Comparison of ENCODE assay signal across 28 cellular contexts in genomic region chr11:115552773-115553438, GRCh38.
"Had no signal": no experiment of that assay in that cellular context is flagged by ENCODE, and none has a peak within 500 bp of the region (broad histone marks: within the 10 kb centered on the region; RNA-seq: fewer than 3 reads in every experiment).

No MANE protein-coding gene starts in this region.

- H2AFZ ChIP-seq: hepatocyte had no signal

- ATAC-seq: activated CD4-positive, CD25-positive, alpha-beta regulatory T cell treated with anti-CD3 and anti-CD28 coated beads, Interleukin-2, amount 50 U/mL, for 24 hours; activated naive CD4-positive, alpha-beta T cell treated with anti-CD3 and anti-CD28 coated beads, Interleukin-2, amount 50 U/mL, for 72 hours; activated T-cell treated with anti-CD3 and anti-CD28 coated beads, Interleukin-2, amount 50 U/mL, for 72 hours; foreskin keratinocyte; gastrocnemius medialis; heart right ventricle had no signal

- H3K79me2 ChIP-seq: hepatocyte had no signal

- H3K36me3 ChIP-seq: ascending aorta, breast epithelium, cardiac muscle cell, colonic mucosa, esophagus muscularis mucosa, gastrocnemius medialis, heart right ventricle, WERI-Rb-1 had no signal

- DNase-seq: activated B cell treated with CpG ODN at 0.5 μM for 24 hours; activated CD4-positive, alpha-beta memory T cell treated with anti-CD3 and anti-CD28 coated beads, Interleukin-2, amount 10 ng/mL, durations not matched to agents 7 days and 5 days; activated CD4-positive, alpha-beta T cell treated with anti-CD3 and anti-CD28 coated beads, Interleukin-2, amount 10 ng/mL, durations not matched to agents 24 days and 14 days; activated CD8-positive, alpha-beta memory T cell treated with anti-CD3 and anti-CD28 coated beads, Interleukin-2, amount 50 U/mL, for 48 hours; activated gamma-delta T cell; activated naive CD4-positive, alpha-beta T cell; activated naive CD4-positive, alpha-beta T cell treated with anti-CD3 and anti-CD28 coated beads, Interleukin-2, amount 10 ng/mL, durations not matched to agents 7 days and 5 days; activated naive CD8-positive, alpha-beta T cell treated with anti-CD3 and anti-CD28 coated beads, Interleukin-2, amount 10 ng/mL, durations not matched to agents 7 days and 5 days; activated T-cell treated with anti-CD3 and anti-CD28 coated beads for 4 hours; activated T-cell treated with anti-CD3 and anti-CD28 coated beads, Interleukin-2, amount 50 U/mL, for 24 hours; activated T-cell treated with anti-CD3 and anti-CD28 coated beads, Interleukin-2, amount 50 U/mL, for 72 hours; central memory CD4-positive, alpha-beta T cell; cerebellar nuclear complex; colonic mucosa; effector memory CD4-positive, alpha-beta T cell; erythroblast; foreskin keratinocyte; gastrocnemius medialis; heart right ventricle; T-helper 2 cell; WERI-Rb-1 had no signal

- H3K4me1 ChIP-seq: ascending aorta, breast epithelium, colonic mucosa, esophagus muscularis mucosa, foreskin keratinocyte had no signal

- H3K27ac ChIP-seq: ascending aorta, breast epithelium, cardiac muscle cell, colonic mucosa, esophagus muscularis mucosa, foreskin keratinocyte, gastrocnemius medialis, heart right ventricle, hepatocyte, WERI-Rb-1 had no signal

- H3K9me3 ChIP-seq: ascending aorta, breast epithelium, colonic mucosa, esophagus muscularis mucosa, gastrocnemius medialis, heart right ventricle had no signal

- H3K4me2 ChIP-seq: hepatocyte had no signal

- H3K27me3 ChIP-seq: ascending aorta, breast epithelium, cardiac muscle cell, colonic mucosa, foreskin keratinocyte, gastrocnemius medialis, hepatocyte had no signal

- H3K4me3 ChIP-seq: ascending aorta, breast epithelium, cardiac muscle cell, colonic mucosa, esophagus muscularis mucosa, gastrocnemius medialis, heart right ventricle, hepatocyte had no signal
